14 cellular contexts compared by ENCODE assay signal in the genomic region with DNA sequence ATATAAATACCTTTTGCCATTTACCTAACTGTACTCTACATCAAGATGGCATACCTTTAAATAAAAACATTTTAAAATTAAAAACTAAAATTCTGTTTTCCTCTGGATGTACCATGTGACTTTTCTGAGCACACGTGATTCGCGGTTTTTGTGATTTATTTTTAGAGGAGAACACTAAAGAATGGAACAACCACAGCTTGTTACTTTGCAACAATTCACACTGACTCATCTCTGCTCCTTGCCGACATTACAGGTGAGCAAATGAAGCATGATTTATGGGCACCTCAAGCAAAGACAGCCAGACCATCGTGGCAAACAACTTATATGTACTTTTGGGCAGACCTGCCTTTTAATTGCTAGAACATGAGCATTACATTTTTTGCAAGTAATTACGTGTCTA.
DNase-seq lines count a peak whose midpoint lies in the region; ATAC-seq, FAIRE-seq and TF ChIP-seq lines count a peak whose summit lies in the region.
"Had no signal": no experiment of that assay in that cellular context is flagged by ENCODE, and none has a peak within 500 bp of the region (broad histone marks: within the 10 kb centered on the region; RNA-seq: fewer than 3 reads in every experiment).

No MANE protein-coding gene starts in this region.

- 64% methylated on average over 6 of the region's 6 CpGs for WGBS in hepatocyte (ENCODE audit: low lambda C conversion rate, missing lambda C conversion rate)
- WGBS in heart left ventricle, 4 donors = 75 to 80% (median 77%) methylated on average over 6 of the region's 6 CpGs

- TF ChIP-seq CTCF in PC-3 (conservative IDR thresholded peaks at IDR 0.05; ENCODE audit: low read depth, low read length) (no peak), hepatocyte (IDR thresholded peaks at IDR 0.05; ENCODE audit: poor library complexity) (no peak), heart left ventricle (IDR thresholded peaks at IDR 0.05) (no peak), D721Med (IDR thresholded peaks at IDR 0.05; ENCODE audit: insufficient read depth, missing control alignments) (no peak)

- POLR2A ChIA-PET in PC-3 (lab: Charles Lee; ENCODE audit: unreplicated experiment) = no interaction called here

- H3K27me3 ChIP-seq in PC-3 (ENCODE audit: low read length) (peaks cover 33% of the 10 kb centered on the region), hepatocyte (no peaks in the 10 kb centered on the region), heart left ventricle (peaks cover 0 to 10% (median 0%) of the 10 kb centered on the region in 9 donors)
- H3K27me3 ChIP-seq: BLaER1 treated with 17β-estradiol and CSF1 and Interleukin-3, amounts not matched to agents 10 nM and 100 nM had no signal

- no peaks in the 10 kb centered on the region for H3K79me2 ChIP-seq in PC-3 (ENCODE audit: low read length)
- no peaks in the 10 kb centered on the region for H3K79me2 ChIP-seq in hepatocyte

- H3K9me3 ChIP-seq in PC-3 (ENCODE audit: low read length) = no peaks in the 10 kb centered on the region
- H3K9me3 ChIP-seq in hepatocyte (ENCODE audit: low read depth) = no peaks in the 10 kb centered on the region
- no peaks in the 10 kb centered on the region for H3K9me3 ChIP-seq in heart left ventricle
- H3K9me3 ChIP-seq: BLaER1 treated with 17β-estradiol and CSF1 and Interleukin-3, amounts not matched to agents 10 nM and 100 nM had no signal

- no peaks in the 10 kb centered on the region for H3F3A ChIP-seq in PC-3 (ENCODE audit: low read length, unreplicated experiment)

- no TSS peak for BruUV-seq in PC-3 (replicated peaks; lab: Mats Ljungman, UMichigan)

- H3K27me3 Mint-ChIP-seq in activated T-cell treated with anti-CD3 and anti-CD28 coated beads, Interleukin-2, amount 50 U/mL, for 4 hours (ENCODE audit: low read depth) = peaks cover 11% of the 10 kb centered on the region

- intact Hi-C loops in PC-3 (cut with micrococcal nuclease) (no loop called here), heart left ventricle (cut with DNase I) (no loop called here)

- no peaks in the 10 kb centered on the region for H4K20me1 ChIP-seq in PC-3 (ENCODE audit: low read length)
- no peaks in the 10 kb centered on the region for H4K20me1 ChIP-seq in hepatocyte (ENCODE audit: insufficient read depth, poor library complexity, severe bottlenecking)
- H4K20me1 ChIP-seq: BLaER1 treated with 17β-estradiol and CSF1 and Interleukin-3, amounts not matched to agents 10 nM and 100 nM had no signal

- H3K27ac ChIP-seq in PC-3 (ENCODE audit: low read length) (no peak overlapping the region), hepatocyte (peak overlapping the region; percentile 6), heart left ventricle (no peak overlapping the region)
- H3K27ac ChIP-seq: BLaER1 treated with 17β-estradiol and CSF1 and Interleukin-3, amounts not matched to agents 10 nM and 100 nM had no signal

- H3K9ac ChIP-seq in PC-3 (ENCODE audit: low read length) = no peak overlapping the region
- H3K9ac ChIP-seq: BLaER1 treated with 17β-estradiol and CSF1 and Interleukin-3, amounts not matched to agents 10 nM and 100 nM had no signal

- peak; percentile 47 for ATAC-seq in GM18867 (IDR thresholded peaks at IDR 0.05; ENCODE audit: unreplicated experiment)
- ATAC-seq in PC-3 = no peak
- no peak for ATAC-seq in heart left ventricle
- ATAC-seq in activated T-cell treated with anti-CD3 and anti-CD28 coated beads, Interleukin-2, amount 50 U/mL, for 4 hours = no peak

- DNase-seq in DMS53 (lab: John Stamatoyannopoulos, UW) (peak; percentile 76), PC-3 (peak; percentile 41), hepatocyte (ENCODE audit: low spot score) (peak; percentile 17), ACHN (no peak), heart left ventricle (no peak), D721Med (ENCODE audit: insufficient read length, low spot score) (no peak)
- no peak for DNase-seq in activated T-cell treated with anti-CD3 and anti-CD28 coated beads, Interleukin-2, amount 50 U/mL, for 4 hours
- DNase-seq: NCI-H1092, NCI-H1694 treated with DMSO at 0.1 percent for 48 hours, NCI-H345, NCI-H748 treated with DMSO at 0.1 percent for 48 hours had no signal

- in situ Hi-C loops in ACHN (cut with HindIII; ENCODE audit: low pct_ligation_motif_present, low pct_unique_long_range_greater_than_20kb, low sequenced_read_pairs) = no loop called here

- H3K4me1 ChIP-seq in PC-3 (ENCODE audit: insufficient read depth, low read length) (peaks cover 6% of the 10 kb centered on the region; the same call in 1 of the 2 replicates), hepatocyte (ENCODE audit: insufficient read depth) (no peaks in the 10 kb centered on the region), heart left ventricle (no peaks in the 10 kb centered on the region)

- H3K36me3 Mint-ChIP-seq in activated T-cell treated with anti-CD3 and anti-CD28 coated beads, Interleukin-2, amount 50 U/mL, for 4 hours (ENCODE audit: insufficient read depth) = no peaks in the 10 kb centered on the region

- CTCF ChIA-PET in PC-3 (lab: Charles Lee) = no interaction called here

- H3K4me1 Mint-ChIP-seq in activated T-cell treated with anti-CD3 and anti-CD28 coated beads, Interleukin-2, amount 50 U/mL, for 4 hours (ENCODE audit: low read depth) = no peaks in the 10 kb centered on the region

- H2AFZ ChIP-seq in PC-3 (ENCODE audit: low read length) = no peak overlapping the region
- H2AFZ ChIP-seq in hepatocyte = no peak overlapping the region

- H3K4me3 ChIP-seq in PC-3 (ENCODE audit: low read length) = no peak overlapping the region
- no peak overlapping the region for H3K4me3 ChIP-seq in hepatocyte
- no peak overlapping the region for H3K4me3 ChIP-seq in heart left ventricle
- H3K4me3 ChIP-seq: BLaER1 treated with 17β-estradiol and CSF1 and Interleukin-3, amounts not matched to agents 10 nM and 100 nM had no signal

- no peak for FAIRE-seq in D721Med (lab: Jason Lieb, UNC)
- FAIRE-seq: H1 had no signal

- H3K36me3 ChIP-seq in PC-3 (ENCODE audit: low read depth, low read length) = no peaks in the 10 kb centered on the region
- H3K36me3 ChIP-seq in hepatocyte (replicated peaks; ENCODE audit: insufficient read depth, low read depth) = no peaks in the 10 kb centered on the region
- no peaks in the 10 kb centered on the region for H3K36me3 ChIP-seq in heart left ventricle
- H3K36me3 ChIP-seq: BLaER1 treated with 17β-estradiol and CSF1 and Interleukin-3, amounts not matched to agents 10 nM and 100 nM had no signal

- TF ChIP-seq POLR2A in heart left ventricle (IDR thresholded peaks at IDR 0.05) = no peak

- H3K9me2 ChIP-seq in PC-3 (replicated peaks; ENCODE audit: low read length) (no peaks in the 10 kb centered on the region), hepatocyte (replicated peaks; ENCODE audit: insufficient read depth) (no peaks in the 10 kb centered on the region)

- H3K4me3 Mint-ChIP-seq in activated T-cell treated with anti-CD3 and anti-CD28 coated beads, Interleukin-2, amount 50 U/mL, for 4 hours = no peak overlapping the region

- H3K9me3 Mint-ChIP-seq in activated T-cell treated with anti-CD3 and anti-CD28 coated beads, Interleukin-2, amount 50 U/mL, for 4 hours = no peaks in the 10 kb centered on the region

- no peak overlapping the region for H3K4me2 ChIP-seq in PC-3 (ENCODE audit: low read length)
- no peak overlapping the region for H3K4me2 ChIP-seq in hepatocyte
- H3K4me2 ChIP-seq: BLaER1 treated with 17β-estradiol and CSF1 and Interleukin-3, amounts not matched to agents 10 nM and 100 nM had no signal

Comparison
In these comparisons a context has a peak if more than half of its experiments do, and no peak if none do; other contexts are left out.
1. DNase-seq: peak in DMS53 (single experiment), PC-3 (single experiment) and hepatocyte (single experiment); none in ACHN (single experiment), heart left ventricle (0 of 5), activated T-cell treated with anti-CD3 and anti-CD28 coated beads, Interleukin-2, amount 50 U/mL, for 4 hours (single experiment) and D721Med (single experiment).